Comparison of ENCODE assay signal across 1 cellular context in the genomic region with DNA sequence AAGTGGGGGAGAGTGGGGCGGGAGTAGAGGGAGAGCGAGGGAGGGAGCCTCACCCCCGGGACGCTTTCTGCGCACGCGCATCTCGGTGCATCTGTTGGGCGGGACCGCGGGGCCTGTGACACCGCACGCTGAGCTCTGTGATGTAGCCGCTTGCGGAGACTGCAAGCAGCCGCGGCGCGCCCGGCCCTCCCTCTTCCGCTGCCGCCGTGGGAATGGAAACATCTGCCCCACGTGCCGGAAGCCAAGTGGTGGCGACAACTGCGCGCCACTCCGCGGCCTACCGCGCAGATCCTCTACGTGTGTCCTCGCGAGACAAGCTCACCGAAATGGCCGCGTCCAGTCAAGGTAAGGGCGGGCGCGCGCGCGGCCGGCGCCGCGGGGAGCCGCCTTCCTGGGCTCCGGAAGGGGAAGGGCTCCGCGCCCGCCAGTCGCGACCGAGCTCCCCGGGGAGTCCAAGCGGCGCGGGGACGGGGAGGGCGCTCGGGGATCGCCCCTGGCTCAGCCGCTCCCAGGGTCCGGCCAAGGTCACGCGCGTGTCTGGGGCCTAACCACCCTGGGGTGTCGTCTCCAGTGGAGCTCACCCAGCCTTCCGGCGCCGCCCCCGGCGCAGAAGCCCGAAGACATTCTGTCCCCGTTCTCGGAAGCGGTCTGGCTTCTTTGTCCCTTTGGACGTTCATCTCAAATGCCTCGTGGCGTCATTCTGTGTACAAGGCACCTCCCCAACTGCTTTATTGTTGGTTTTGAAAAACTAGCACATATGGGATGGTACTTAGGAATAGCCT.
A peak's percentile ranks its signal among the peaks of the same experiment; 100 is the strongest.
TF ChIP-seq lines count a peak whose summit lies in the region.

A gene with protein sequence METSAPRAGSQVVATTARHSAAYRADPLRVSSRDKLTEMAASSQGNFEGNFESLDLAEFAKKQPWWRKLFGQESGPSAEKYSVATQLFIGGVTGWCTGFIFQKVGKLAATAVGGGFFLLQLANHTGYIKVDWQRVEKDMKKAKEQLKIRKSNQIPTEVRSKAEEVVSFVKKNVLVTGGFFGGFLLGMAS (plus strand): TSS at position 118 of the 782 bp plus-strand sequence. CDS start 95 bp downstream, at position 213.

TF ChIP-seq in SK-N-SH, 30 proteins besides CTCF, POLR2A, EP300 and RAD21 (continued from another document):
- TF ChIP-seq REST (IDR thresholded peaks at IDR 0.05; ENCODE audit: low read depth, low read length) (no peak), SMC3 (IDR thresholded peaks at IDR 0.05; ENCODE audit: low read depth, low read length) (no peak), RFX5 (IDR thresholded peaks at IDR 0.05; ENCODE audit: low read length) (no peak), YY1 (IDR thresholded peaks at IDR 0.05; ENCODE audit: low read depth) (peak; percentile 76), FOXJ3 (CRISPR knock-in tag; IDR thresholded peaks at IDR 0.05) (no peak), TEAD4 (IDR thresholded peaks at IDR 0.05; ENCODE audit: borderline replicate concordance, insufficient read depth) (no peak), MEF2A (IDR thresholded peaks at IDR 0.05; ENCODE audit: borderline replicate concordance, low read depth) (no peak), JUND (IDR thresholded peaks at IDR 0.05) (no peak), CHD2 (IDR thresholded peaks at IDR 0.05; ENCODE audit: low read length, partially characterized antibody) (peak; percentile 98), NRF1 (IDR thresholded peaks at IDR 0.05; ENCODE audit: low read depth, low read length) (peak; percentile 64), RCOR1 (IDR thresholded peaks at IDR 0.05; ENCODE audit: low read length) (no peak), TCF12 (IDR thresholded peaks at IDR 0.05) (no peak), EZH2phosphoT487 (IDR thresholded peaks at IDR 0.05; ENCODE audit: borderline replicate concordance, low read depth) (no peak), GABPA (IDR thresholded peaks at IDR 0.05; ENCODE audit: low read depth) (peak; percentile 55), GATA2 (CRISPR knock-in tag; IDR thresholded peaks at IDR 0.05) (no peak), FOSL2 (IDR thresholded peaks at IDR 0.05; ENCODE audit: borderline replicate concordance, low read depth) (no peak), TAF1 (IDR thresholded peaks at IDR 0.05; ENCODE audit: borderline replicate concordance, low read depth, low read length) (no peak; the same call in 1 of the 2 replicates), USF2 (IDR thresholded peaks at IDR 0.05; ENCODE audit: borderline replicate concordance, low read depth, low read length) (peak; percentile 28; the same call in 1 of the 2 replicates), MXI1 (IDR thresholded peaks at IDR 0.05; ENCODE audit: low read depth, low read length) (peak; percentile 81), SIN3A (IDR thresholded peaks at IDR 0.05; ENCODE audit: borderline replicate concordance, low read depth, low read length) (no peak), NFIC (IDR thresholded peaks at IDR 0.05; ENCODE audit: borderline replicate concordance) (no peak)
- TF ChIP-seq, protein P1, sequence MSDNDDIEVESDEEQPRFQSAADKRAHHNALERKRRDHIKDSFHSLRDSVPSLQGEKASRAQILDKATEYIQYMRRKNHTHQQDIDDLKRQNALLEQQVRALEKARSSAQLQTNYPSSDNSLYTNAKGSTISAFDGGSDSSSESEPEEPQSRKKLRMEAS (IDR thresholded peaks at IDR 0.05; ENCODE audit: low read depth) = peak; percentile 83
- TF ChIP-seq, protein P2, sequence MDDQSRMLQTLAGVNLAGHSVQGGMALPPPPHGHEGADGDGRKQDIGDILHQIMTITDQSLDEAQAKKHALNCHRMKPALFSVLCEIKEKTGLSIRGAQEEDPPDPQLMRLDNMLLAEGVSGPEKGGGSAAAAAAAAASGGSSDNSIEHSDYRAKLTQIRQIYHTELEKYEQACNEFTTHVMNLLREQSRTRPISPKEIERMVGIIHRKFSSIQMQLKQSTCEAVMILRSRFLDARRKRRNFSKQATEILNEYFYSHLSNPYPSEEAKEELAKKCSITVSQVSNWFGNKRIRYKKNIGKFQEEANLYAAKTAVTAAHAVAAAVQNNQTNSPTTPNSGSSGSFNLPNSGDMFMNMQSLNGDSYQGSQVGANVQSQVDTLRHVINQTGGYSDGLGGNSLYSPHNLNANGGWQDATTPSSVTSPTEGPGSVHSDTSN (IDR thresholded peaks at IDR 0.05) = no peak
